ENCODE assay signal across 1 cellular context in genomic region chr1:155080250-155081228, GRCh38.
TF ChIP-seq lines count a peak whose summit lies in the region.

No MANE protein-coding gene starts in this region.

TF ChIP-seq in K562, 482 proteins besides CTCF, POLR2A, EP300 and RAD21 (continued from another document and continues in another):
- TF ChIP-seq, protein P1, sequence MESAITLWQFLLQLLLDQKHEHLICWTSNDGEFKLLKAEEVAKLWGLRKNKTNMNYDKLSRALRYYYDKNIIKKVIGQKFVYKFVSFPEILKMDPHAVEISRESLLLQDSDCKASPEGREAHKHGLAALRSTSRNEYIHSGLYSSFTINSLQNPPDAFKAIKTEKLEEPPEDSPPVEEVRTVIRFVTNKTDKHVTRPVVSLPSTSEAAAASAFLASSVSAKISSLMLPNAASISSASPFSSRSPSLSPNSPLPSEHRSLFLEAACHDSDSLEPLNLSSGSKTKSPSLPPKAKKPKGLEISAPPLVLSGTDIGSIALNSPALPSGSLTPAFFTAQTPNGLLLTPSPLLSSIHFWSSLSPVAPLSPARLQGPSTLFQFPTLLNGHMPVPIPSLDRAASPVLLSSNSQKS (CRISPR knock-in tag; IDR thresholded peaks at IDR 0.05) = no peak
- TF ChIP-seq THRA (IDR thresholded peaks at IDR 0.05) = no peak
- no peak for TF ChIP-seq MAFF (IDR thresholded peaks at IDR 0.05; ENCODE audit: low read length)
- 0 out of 2 replicates have a peak, but pooled peaks have one; percentile 54 for TF ChIP-seq ZNF583 (CRISPR knock-in tag; IDR thresholded peaks at IDR 0.05)
- peak; percentile 38 for TF ChIP-seq KDM5B (IDR thresholded peaks at IDR 0.05; ENCODE audit: insufficient replicate concordance, low read depth, low read length)
- TF ChIP-seq ATF4 (CRISPR knock-in tag; IDR thresholded peaks at IDR 0.05) = no peak
- no peak for TF ChIP-seq ELF4 (CRISPR knock-in tag; IDR thresholded peaks at IDR 0.05)
- 0 out of 2 replicates have a peak, but pooled peaks have one; percentile 17 for TF ChIP-seq GMEB1 (CRISPR knock-in tag; IDR thresholded peaks at IDR 0.05)
- peak; percentile 43; the same call in 1 of the 2 replicates for TF ChIP-seq L3MBTL2 (IDR thresholded peaks at IDR 0.05)
- peak; percentile 60; the same call in 1 of the 2 replicates for TF ChIP-seq ZEB2 (IDR thresholded peaks at IDR 0.05)
- TF ChIP-seq, protein P2, sequence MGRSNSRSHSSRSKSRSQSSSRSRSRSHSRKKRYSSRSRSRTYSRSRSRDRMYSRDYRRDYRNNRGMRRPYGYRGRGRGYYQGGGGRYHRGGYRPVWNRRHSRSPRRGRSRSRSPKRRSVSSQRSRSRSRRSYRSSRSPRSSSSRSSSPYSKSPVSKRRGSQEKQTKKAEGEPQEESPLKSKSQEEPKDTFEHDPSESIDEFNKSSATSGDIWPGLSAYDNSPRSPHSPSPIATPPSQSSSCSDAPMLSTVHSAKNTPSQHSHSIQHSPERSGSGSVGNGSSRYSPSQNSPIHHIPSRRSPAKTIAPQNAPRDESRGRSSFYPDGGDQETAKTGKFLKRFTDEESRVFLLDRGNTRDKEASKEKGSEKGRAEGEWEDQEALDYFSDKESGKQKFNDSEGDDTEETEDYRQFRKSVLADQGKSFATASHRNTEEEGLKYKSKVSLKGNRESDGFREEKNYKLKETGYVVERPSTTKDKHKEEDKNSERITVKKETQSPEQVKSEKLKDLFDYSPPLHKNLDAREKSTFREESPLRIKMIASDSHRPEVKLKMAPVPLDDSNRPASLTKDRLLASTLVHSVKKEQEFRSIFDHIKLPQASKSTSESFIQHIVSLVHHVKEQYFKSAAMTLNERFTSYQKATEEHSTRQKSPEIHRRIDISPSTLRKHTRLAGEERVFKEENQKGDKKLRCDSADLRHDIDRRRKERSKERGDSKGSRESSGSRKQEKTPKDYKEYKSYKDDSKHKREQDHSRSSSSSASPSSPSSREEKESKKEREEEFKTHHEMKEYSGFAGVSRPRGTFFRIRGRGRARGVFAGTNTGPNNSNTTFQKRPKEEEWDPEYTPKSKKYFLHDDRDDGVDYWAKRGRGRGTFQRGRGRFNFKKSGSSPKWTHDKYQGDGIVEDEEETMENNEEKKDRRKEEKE (IDR thresholded peaks at IDR 0.05; ENCODE audit: borderline replicate concordance in 1 of 2, control insufficient read depth in 1 of 2, low read depth in 2 of 2, low read length in 1 of 2) = no peak
- no peak for TF ChIP-seq HEY1 (CRISPR knock-in tag; IDR thresholded peaks at IDR 0.05; ENCODE audit: borderline replicate concordance)
- no peak for TF ChIP-seq COPS2 (conservative IDR thresholded peaks at IDR 0.05)
- TF ChIP-seq TFE3 (CRISPR knock-in tag; IDR thresholded peaks at IDR 0.05) = peak; percentile 96
- TF ChIP-seq ZC3H4 (CRISPR knock-in tag; IDR thresholded peaks at IDR 0.05; ENCODE audit: borderline replicate concordance) = no peak
- TF ChIP-seq, protein P3, sequence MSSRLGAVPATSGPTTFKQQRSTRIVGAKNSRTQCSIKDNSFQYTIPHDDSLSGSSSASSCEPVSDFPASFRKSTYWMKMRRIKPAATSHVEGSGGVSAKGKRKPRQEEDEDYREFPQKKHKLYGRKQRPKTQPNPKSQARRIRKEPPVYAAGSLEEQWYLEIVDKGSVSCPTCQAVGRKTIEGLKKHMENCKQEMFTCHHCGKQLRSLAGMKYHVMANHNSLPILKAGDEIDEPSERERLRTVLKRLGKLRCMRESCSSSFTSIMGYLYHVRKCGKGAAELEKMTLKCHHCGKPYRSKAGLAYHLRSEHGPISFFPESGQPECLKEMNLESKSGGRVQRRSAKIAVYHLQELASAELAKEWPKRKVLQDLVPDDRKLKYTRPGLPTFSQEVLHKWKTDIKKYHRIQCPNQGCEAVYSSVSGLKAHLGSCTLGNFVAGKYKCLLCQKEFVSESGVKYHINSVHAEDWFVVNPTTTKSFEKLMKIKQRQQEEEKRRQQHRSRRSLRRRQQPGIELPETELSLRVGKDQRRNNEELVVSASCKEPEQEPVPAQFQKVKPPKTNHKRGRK (tag; IDR thresholded peaks at IDR 0.05) = no peak
- 0 out of 2 replicates have a peak, but pooled peaks have one; percentile 33 for TF ChIP-seq GABPB1 (CRISPR knock-in tag; IDR thresholded peaks at IDR 0.05)
- TF ChIP-seq SAFB (IDR thresholded peaks at IDR 0.05; ENCODE audit: borderline replicate concordance, low read depth, low read length) = no peak
- peak; percentile 58 for TF ChIP-seq CHD1 (IDR thresholded peaks at IDR 0.05; ENCODE audit: low read length)
- no peak for TF ChIP-seq HNRNPK (IDR thresholded peaks at IDR 0.05; ENCODE audit: low read depth, low read length, poor library complexity, severe bottlenecking)
- no peak for TF ChIP-seq MYBL2 (IDR thresholded peaks at IDR 0.05; ENCODE audit: low read depth)
- TF ChIP-seq MYBL2 (CRISPR knock-in tag; IDR thresholded peaks at IDR 0.05; ENCODE audit: borderline replicate concordance) = no peak
- no peak for TF ChIP-seq ZNF589 (CRISPR knock-in tag; IDR thresholded peaks at IDR 0.05; ENCODE audit: low read depth)
- no peak for TF ChIP-seq FOXM1 (IDR thresholded peaks at IDR 0.05; ENCODE audit: low read depth)
- TF ChIP-seq FOXM1 (CRISPR knock-in tag; IDR thresholded peaks at IDR 0.05; ENCODE audit: low read depth) = no peak
- no peak for TF ChIP-seq ZNF280B (CRISPR knock-in tag; IDR thresholded peaks at IDR 0.05)
- TF ChIP-seq RERE (CRISPR knock-in tag; IDR thresholded peaks at IDR 0.05; ENCODE audit: borderline replicate concordance) = 0 out of 2 replicates have a peak, but pooled peaks have one; percentile 66
- no peak for TF ChIP-seq TEAD4 (IDR thresholded peaks at IDR 0.05; ENCODE audit: low read length)
- TF ChIP-seq TEAD4 (CRISPR knock-in tag; IDR thresholded peaks at IDR 0.05; ENCODE audit: borderline replicate concordance) = no peak
- peak; percentile 15 for TF ChIP-seq FIP1L1 (IDR thresholded peaks at IDR 0.05; ENCODE audit: low read depth, low read length, poor library complexity, severe bottlenecking)
- TF ChIP-seq HNRNPH1 (optimal IDR thresholded peaks at IDR 0.05; ENCODE audit: low read depth, low read length) = no peak
- TF ChIP-seq MED1 (CRISPR knock-in tag; IDR thresholded peaks at IDR 0.05; ENCODE audit: borderline replicate concordance) = no peak
- no peak for TF ChIP-seq KLF16 (IDR thresholded peaks at IDR 0.05)
- TF ChIP-seq, protein P4, sequence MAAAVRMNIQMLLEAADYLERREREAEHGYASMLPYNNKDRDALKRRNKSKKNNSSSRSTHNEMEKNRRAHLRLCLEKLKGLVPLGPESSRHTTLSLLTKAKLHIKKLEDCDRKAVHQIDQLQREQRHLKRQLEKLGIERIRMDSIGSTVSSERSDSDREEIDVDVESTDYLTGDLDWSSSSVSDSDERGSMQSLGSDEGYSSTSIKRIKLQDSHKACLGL (CRISPR knock-in tag; IDR thresholded peaks at IDR 0.05; ENCODE audit: borderline replicate concordance, poor library complexity, severe bottlenecking) = no peak
- no peak for TF ChIP-seq ZNF77 (CRISPR knock-in tag; IDR thresholded peaks at IDR 0.05)
- TF ChIP-seq E2F6 (IDR thresholded peaks at IDR 0.05; ENCODE audit: borderline replicate concordance in 1 of 2, extremely low read depth in 1 of 2, insufficient read depth in 1 of 2, insufficient read length in 1 of 2, low read depth in 1 of 2, low read length in 1 of 2, poor library complexity in 1 of 2, severe bottlenecking in 1 of 2) = peak in 1 of 2 experiments; percentile 83
